9 cellular contexts compared by ENCODE assay signal in genomic region chr3:46566040-46566631, GRCh38. TPM values are rescaled to one million over a fixed set of nuclear protein-coding genes. Genes with fewer than 3 reads are reported as not detected.
DNase-seq lines count a peak whose midpoint lies in the region; ATAC-seq and TF ChIP-seq lines count a peak whose summit lies in the region.
"Had no signal": no experiment of that assay in that cellular context is flagged by ENCODE, and none has a peak within 500 bp of the region (broad histone marks: within the 10 kb centered on the region; RNA-seq: fewer than 3 reads in every experiment).

Gene LRRC2 (minus strand): TSS chr3:46566302. CDS start chr3:46551591, 14,711 bp downstream.

- H3K4me1 ChIP-seq in GM23248 (ENCODE audit: insufficient read depth): peaks cover 18% of the 10 kb centered on the region
- peaks cover 0 to 11% (median 3%) of the 10 kb centered on the region in 4 donors for H3K4me1 ChIP-seq in right lobe of liver

- H3K79me2 ChIP-seq in GM23248 (ENCODE audit: insufficient read depth): peaks cover 13% of the 10 kb centered on the region; the same call in 1 of the 2 replicates

- peak within 1 kb of the TSS; percentile 48 for H3K27ac ChIP-seq in GM23248
- peak within 1 kb of the TSS; percentile 76 to 92 (median 85) for H3K27ac ChIP-seq in right lobe of liver

- H3F3A ChIP-seq in GM23248 (ENCODE audit: insufficient read depth): peaks cover 16% of the 10 kb centered on the region

- intact Hi-C loops in right lobe of liver (cut with DNase I): no loop called here
- intact Hi-C loops in posterior vena cava (cut with DNase I): no loop called here

- H3K9me2 ChIP-seq in GM23248 (ENCODE audit: insufficient read depth): no peaks in the 10 kb centered on the region

- peak within 1 kb of the TSS; percentile 79 for H3K9ac ChIP-seq in GM23248

- peaks cover 0 to 4% of the 10 kb centered on the region in 2 donors for H3K9me3 Mint-ChIP-seq in stimulated activated naive CD8-positive, alpha-beta T cell treated with anti-CD3 and anti-CD28 coated beads, Interleukin-15, amount 100 ng/mL, for 72 hours

- DNase-seq in GM23248 (peak; percentile 81), dermis microvascular lymphatic vessel endothelial cell (ENCODE audit: low read depth in 2 of 2) (peak; percentile 7 to 45), right lobe of liver (peak; percentile 66 to 74 (median 68)), posterior vena cava (ENCODE audit: low spot score) (no peak), NCI-H774 (lab: John Stamatoyannopoulos, UW) (no peak)
- peak; percentile 18 to 25 for DNase-seq in stimulated activated naive CD8-positive, alpha-beta T cell treated with anti-CD3 and anti-CD28 coated beads, Interleukin-15, amount 100 ng/mL, for 72 hours

- H3K27ac Mint-ChIP-seq in stimulated activated naive CD8-positive, alpha-beta T cell treated with anti-CD3 and anti-CD28 coated beads, Interleukin-15, amount 100 ng/mL, for 72 hours: peak within 1 kb of the TSS; percentile 25 to 42

- no peaks in the 10 kb centered on the region for H4K20me1 ChIP-seq in GM23248 (ENCODE audit: insufficient read depth)

- ATAC-seq in right lobe of liver (peak; percentile 80 to 88 (median 84)), HG03432 (IDR thresholded peaks at IDR 0.05; ENCODE audit: unreplicated experiment) (no peak)
- ATAC-seq in stimulated activated naive CD8-positive, alpha-beta T cell treated with anti-CD3 and anti-CD28 coated beads, Interleukin-15, amount 100 ng/mL, for 72 hours: peak; percentile 76

- H2AFZ ChIP-seq in GM23248: peak within 1 kb of the TSS; percentile 85

- peaks cover 14% of the 10 kb centered on the region for H3K4me1 Mint-ChIP-seq in stimulated activated naive CD8-positive, alpha-beta T cell treated with anti-CD3 and anti-CD28 coated beads, Interleukin-15, amount 100 ng/mL, for 72 hours

- peak; percentile 65 for TF ChIP-seq POLR2A in right lobe of liver (IDR thresholded peaks at IDR 0.05)

- H3K4me3 Mint-ChIP-seq in stimulated activated naive CD8-positive, alpha-beta T cell treated with anti-CD3 and anti-CD28 coated beads, Interleukin-15, amount 100 ng/mL, for 72 hours: peak within 1 kb of the TSS; percentile 45 to 77

- H3K9me3 ChIP-seq in GM23248 (ENCODE audit: low read depth) (no peaks in the 10 kb centered on the region), right lobe of liver (no peaks in the 10 kb centered on the region)

- H3K4me2 ChIP-seq in GM23248 (ENCODE audit: unreplicated experiment): peak within 1 kb of the TSS; percentile 89

- no peaks in the 10 kb centered on the region; the same call in 1 of the 2 replicates for H3K36me3 ChIP-seq in GM23248 (ENCODE audit: low read depth)
- H3K36me3 ChIP-seq in right lobe of liver: no peaks in the 10 kb centered on the region

- H3K27me3 ChIP-seq in GM23248 (replicated peaks; ENCODE audit: insufficient read depth) (no peaks in the 10 kb centered on the region), right lobe of liver (no peaks in the 10 kb centered on the region)

- peak within 1 kb of the TSS; percentile 78 for H3K4me3 ChIP-seq in GM23248
- H3K4me3 ChIP-seq in WI38 (ENCODE audit: low read depth, low read length): peak within 1 kb of the TSS; percentile 64
- peak within 1 kb of the TSS; percentile 50 to 86 (median 68) for H3K4me3 ChIP-seq in right lobe of liver

- H3K27me3 Mint-ChIP-seq in stimulated activated naive CD8-positive, alpha-beta T cell treated with anti-CD3 and anti-CD28 coated beads, Interleukin-15, amount 100 ng/mL, for 72 hours: peaks cover 49% of the 10 kb centered on the region

- TF ChIP-seq CTCF in WI38 (IDR thresholded peaks at IDR 0.05; ENCODE audit: low read depth, low read length) (no peak), right lobe of liver (IDR thresholded peaks at IDR 0.05) (no peak)

- in situ Hi-C loops in GM23248 (cut with MboI): no loop called here

- 0 to 1% methylated on average over 25 to 30 of the region's 39 CpGs for WGBS in GM23248 (ENCODE audit: low coverage in 1 of 2, low lambda C conversion rate in 2 of 2, missing lambda C conversion rate in 2 of 2), 2 experiments
- 0% methylated on average over 10 of the region's 39 CpGs for WGBS in right lobe of liver (ENCODE audit: insufficient coverage, low coverage, low lambda C conversion rate, missing lambda C conversion rate)

RNA-seq across cellular contexts. Expression of gene LRRC2, which starts in this region (rescaled TPM):
- total RNA-seq in GM23248 (2014; rRNA removed; shearing (Covaris generic)): 10.6 and 10.8 TPM in 2 replicates
- polyA plus RNA-seq in GM23248 (2016; fragmentation: Nextera tagmentation; extraction: Ambion mirVana): 16.7 and 17.7 TPM in 2 replicates
- total RNA-seq in dermis microvascular lymphatic vessel endothelial cell (under 0.01 and 0.13 TPM in 2 replicates), right lobe of liver (1 to 10 TPM; 4.3 to 8.9 (median 6.1) TPM), posterior vena cava (1 to 10 TPM; 1.9 to 5.7 TPM)
- total RNA-seq: SK-MEL-5 had no signal

Comparison
In these comparisons a context has a peak if more than half of its experiments do, and no peak if none do; other contexts are left out.
1. Peak in DNase-seq in dermis microvascular lymphatic vessel endothelial cell; RNA of the gene not detected or under 1 TPM.
2. DNase-seq: peak in GM23248 (single experiment), right lobe of liver (3 of 3) and stimulated activated naive CD8-positive, alpha-beta T cell treated with anti-CD3 and anti-CD28 coated beads, Interleukin-15, amount 100 ng/mL, for 72 hours (2 of 2); none in posterior vena cava (single experiment) and NCI-H774 (single experiment).
3. Peak in every context shown above with its lines, with median percentiles within 50 percentile points of each other: H3K4me3 ChIP-seq.